ENCODE assay signal across 13 cellular contexts in genomic region chr22:46726066-46726985, GRCh38. TPM values are rescaled to one million over a fixed set of nuclear protein-coding genes. Genes with fewer than 3 reads are reported as not detected.
DNase-seq lines count a peak whose midpoint lies in the region; ATAC-seq and TF ChIP-seq lines count a peak whose summit lies in the region.
"Had no signal": no experiment of that assay in that cellular context is flagged by ENCODE, and none has a peak within 500 bp of the region (broad histone marks: within the 10 kb centered on the region; RNA-seq: fewer than 3 reads in every experiment).

No MANE protein-coding gene starts in this region.

- POLR2A ChIA-PET in RWPE1 (lab: Yijun Ruan, JAX; ENCODE audit: low non-redundant PET), result no interaction called here

- peak; percentile 41 for ATAC-seq in Right ventricle myocardium inferior
- ATAC-seq in left ventricle myocardium superior, result peak; percentile 44
- no peak for ATAC-seq in GM21717 (IDR thresholded peaks at IDR 0.05; ENCODE audit: unreplicated experiment)
- ATAC-seq in HG02798 (IDR thresholded peaks at IDR 0.05; ENCODE audit: poor library complexity, unreplicated experiment), result no peak
- ATAC-seq in HG03108 (IDR thresholded peaks at IDR 0.05; ENCODE audit: unreplicated experiment), result no peak

- CTCF ChIA-PET in RWPE1 (lab: Yijun Ruan, JAX), result no interaction called here

- H3K27ac ChIP-seq in RWPE1, result peak overlapping the region; percentile 42
- H3K27ac ChIP-seq: SK-N-MC had no signal

- TF ChIP-seq CTCF in RWPE1 (conservative IDR thresholded peaks at IDR 0.05; ENCODE audit: low read depth), result no peak

- intact Hi-C loops in Right ventricle myocardium inferior (cut with DNase I), result no loop called here
- intact Hi-C loops in cardiac septum (cut with DNase I), result no loop called here
- intact Hi-C loops in left ventricle myocardium superior (cut with micrococcal nuclease), result no loop called here

- DNase-seq in Right ventricle myocardium inferior (ENCODE audit: missing footprints), result peak; percentile 70
- DNase-seq in cardiac septum (ENCODE audit: low spot score), result no peak
- DNase-seq in RWPE1 (ENCODE audit: low spot score), result no peak
- peak; percentile 58 for DNase-seq in left ventricle myocardium superior
- no peak for DNase-seq in foreskin melanocyte
- DNase-seq: activated gamma-delta T cell, dermis blood vessel endothelial cell, head of caudate nucleus, NCI-H1930 had no signal

RNA-seq across cellular contexts. Expression of gene CERK, which starts 11.7 kb away (rescaled TPM):
- total RNA-seq in Right ventricle myocardium inferior (71.6 TPM), cardiac septum (60.0 TPM), left ventricle myocardium superior (87.5 TPM)

RNA-seq across cellular contexts. Expression of gene TBC1D22A, which starts 36.1 kb away (rescaled TPM):
- 14.6 TPM for total RNA-seq in Right ventricle myocardium inferior
- total RNA-seq in cardiac septum, result 20.1 TPM
- 15.8 TPM for total RNA-seq in left ventricle myocardium superior

Comparison
In these comparisons a context has a peak if more than half of its experiments do, and no peak if none do; other contexts are left out.
1. DNase-seq: peak in Right ventricle myocardium inferior (single experiment) and left ventricle myocardium superior (single experiment); none in cardiac septum (single experiment), RWPE1 (single experiment) and foreskin melanocyte (single experiment).
2. ATAC-seq: peak in Right ventricle myocardium inferior (single experiment) and left ventricle myocardium superior (single experiment); none in GM21717 (single experiment), HG02798 (single experiment) and HG03108 (single experiment).